ENCODE assay signal across 34 cellular contexts in the genomic region with DNA sequence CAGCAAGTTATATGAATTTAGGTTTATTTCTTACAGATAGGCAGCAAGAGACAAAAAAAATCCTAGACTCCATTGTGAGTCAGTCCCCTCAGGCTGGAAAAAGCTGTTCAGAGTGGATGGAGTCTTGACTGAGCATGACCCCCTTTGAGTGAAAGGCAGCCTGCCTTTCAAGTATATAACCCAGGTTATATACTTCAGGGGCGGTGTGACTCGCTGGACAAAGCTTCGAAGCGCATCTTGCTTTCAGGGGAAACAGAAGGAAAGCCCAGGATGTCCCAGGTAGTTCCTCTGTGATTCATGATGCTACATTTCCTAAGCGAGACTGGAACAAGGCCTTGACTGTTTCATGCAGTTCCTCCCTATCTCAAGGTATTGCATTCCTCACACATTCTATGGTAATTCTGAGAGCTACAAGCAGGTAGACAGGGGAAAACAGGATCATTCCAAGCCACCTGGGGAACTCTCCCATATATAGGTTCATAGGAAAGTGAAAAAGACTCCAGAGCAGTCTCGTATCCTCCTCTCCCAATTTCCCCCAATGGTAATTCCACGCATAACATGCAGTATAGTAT.
"Had no signal": no experiment of that assay in that cellular context is flagged by ENCODE, and none has a peak within 500 bp of the region (broad histone marks: within the 10 kb centered on the region; RNA-seq: fewer than 3 reads in every experiment).

No MANE protein-coding gene starts in this region.

- H3K4me3 Mint-ChIP-seq: activated CD4-positive, alpha-beta memory T cell treated with anti-CD3 and anti-CD28 coated beads for 36 hours; activated CD4-positive, alpha-beta T cell treated with anti-CD3 and anti-CD28 coated beads for 36 hours; activated CD4-positive, alpha-beta T cell treated with anti-CD3 and anti-CD28 coated beads, Interleukin-2, amount 10 ng/mL, durations not matched to agents 24 days and 14 days; activated CD8-positive, alpha-beta memory T cell treated with anti-CD3 and anti-CD28 coated beads, Interleukin-2, amount 10 ng/mL, durations not matched to agents 7 days and 5 days; activated CD8-positive, alpha-beta T cell treated with anti-CD3 and anti-CD28 coated beads, Interleukin-2, amount 10 ng/mL, durations not matched to agents 7 days and 5 days; activated naive CD4-positive, alpha-beta T cell treated with anti-CD3 and anti-CD28 coated beads for 36 hours; activated naive CD4-positive, alpha-beta T cell treated with anti-CD3 and anti-CD28 coated beads, Interleukin-2, amount 50 U/mL, for 24 hours; activated naive CD8-positive, alpha-beta T cell treated with anti-CD3 and anti-CD28 coated beads for 36 hours; activated naive CD8-positive, alpha-beta T cell treated with anti-CD3 and anti-CD28 coated beads, Interleukin-2, amount 50 U/mL, for 24 hours; activated T-helper 1 cell treated with anti-CD3 and anti-CD28 coated beads, Interleukin-12 subunit alpha, Interleukin-12 subunit beta, Interleukin-2, Interleukin-4 antibody, amounts not matched to agents 30 ng/mL and 10 ng/mL and 1 ng/mL, durations not matched to agents 14 hours and 24 hours and 36 hours; T-helper 17 cell; T-helper 2 cell treated with Interferon-gamma antibody and Interleukin-4, amounts not matched to agents 5 μg/mL and 100 μg/mL, for 36 hours had no signal

- H3K36me3 Mint-ChIP-seq: activated CD4-positive, alpha-beta memory T cell treated with anti-CD3 and anti-CD28 coated beads for 36 hours; activated CD8-positive, alpha-beta memory T cell treated with anti-CD3 and anti-CD28 coated beads, Interleukin-2, amount 10 ng/mL, durations not matched to agents 7 days and 5 days; activated naive CD4-positive, alpha-beta T cell treated with anti-CD3 and anti-CD28 coated beads, Interleukin-2, amount 50 U/mL, for 24 hours; activated naive CD8-positive, alpha-beta T cell treated with anti-CD3 and anti-CD28 coated beads for 36 hours had no signal

- DNase-seq: activated CD4-positive, alpha-beta memory T cell treated with anti-CD3 and anti-CD28 coated beads for 36 hours; activated CD4-positive, alpha-beta T cell treated with anti-CD3 and anti-CD28 coated beads for 36 hours; activated CD4-positive, alpha-beta T cell treated with anti-CD3 and anti-CD28 coated beads, Interleukin-2, amount 10 ng/mL, durations not matched to agents 24 days and 14 days; activated CD4-positive, CD25-positive, alpha-beta regulatory T cell; activated CD4-positive, CD25-positive, alpha-beta regulatory T cell treated with anti-CD3 and anti-CD28 coated beads, Interleukin-2, amount 50 U/mL, for 72 hours; activated CD8-positive, alpha-beta memory T cell treated with anti-CD3 and anti-CD28 coated beads, Interleukin-2, amount 10 ng/mL, durations not matched to agents 7 days and 5 days; activated CD8-positive, alpha-beta memory T cell treated with anti-CD3 and anti-CD28 coated beads, Interleukin-2, amount 50 U/mL, for 4 hours; activated CD8-positive, alpha-beta T cell treated with anti-CD3 and anti-CD28 coated beads, Interleukin-2, amount 10 ng/mL, durations not matched to agents 7 days and 5 days; activated effector memory CD4-positive, alpha-beta T cell treated with anti-CD3 and anti-CD28 coated beads, Interleukin-2, amount 50 U/mL, for 16 hours; activated naive CD4-positive, alpha-beta T cell treated with anti-CD3 and anti-CD28 coated beads for 36 hours; activated naive CD8-positive, alpha-beta T cell treated with anti-CD3 and anti-CD28 coated beads for 36 hours; activated naive CD8-positive, alpha-beta T cell treated with anti-CD3 and anti-CD28 coated beads, Interleukin-2, amount 50 U/mL, for 24 hours; activated T-cell treated with anti-CD3 and anti-CD28 coated beads, Interleukin-2, amount 50 U/mL, for 1 hour; activated T-cell treated with anti-CD3 and anti-CD28 coated beads, Interleukin-2, amount 50 U/mL, for 48 hours; adrenal gland; amygdala; aorta; body of pancreas; central memory CD4-positive, alpha-beta T cell; cerebellar nuclear complex; colonic mucosa; effector CD8-positive, alpha-beta T cell; esophagus squamous epithelium; foreskin melanocyte; head of caudate nucleus; T-helper 1 cell; T-helper 17 cell; T1000; WERI-Rb-1 had no signal

- H3K4me1 Mint-ChIP-seq: activated CD4-positive, alpha-beta T cell treated with anti-CD3 and anti-CD28 coated beads for 36 hours; activated CD4-positive, alpha-beta T cell treated with anti-CD3 and anti-CD28 coated beads, Interleukin-2, amount 10 ng/mL, durations not matched to agents 24 days and 14 days; activated CD8-positive, alpha-beta memory T cell treated with anti-CD3 and anti-CD28 coated beads, Interleukin-2, amount 10 ng/mL, durations not matched to agents 7 days and 5 days; activated naive CD4-positive, alpha-beta T cell treated with anti-CD3 and anti-CD28 coated beads, Interleukin-2, amount 50 U/mL, for 24 hours; activated naive CD8-positive, alpha-beta T cell treated with anti-CD3 and anti-CD28 coated beads for 36 hours; activated naive CD8-positive, alpha-beta T cell treated with anti-CD3 and anti-CD28 coated beads, Interleukin-2, amount 50 U/mL, for 24 hours; T-helper 17 cell had no signal

- H3K27me3 Mint-ChIP-seq: activated CD4-positive, alpha-beta memory T cell treated with anti-CD3 and anti-CD28 coated beads for 36 hours; activated CD4-positive, alpha-beta T cell treated with anti-CD3 and anti-CD28 coated beads for 36 hours; activated CD4-positive, alpha-beta T cell treated with anti-CD3 and anti-CD28 coated beads, Interleukin-2, amount 10 ng/mL, durations not matched to agents 24 days and 14 days; activated CD8-positive, alpha-beta memory T cell treated with anti-CD3 and anti-CD28 coated beads, Interleukin-2, amount 10 ng/mL, durations not matched to agents 7 days and 5 days; activated naive CD4-positive, alpha-beta T cell treated with anti-CD3 and anti-CD28 coated beads, Interleukin-2, amount 50 U/mL, for 24 hours; activated naive CD8-positive, alpha-beta T cell treated with anti-CD3 and anti-CD28 coated beads for 36 hours; activated naive CD8-positive, alpha-beta T cell treated with anti-CD3 and anti-CD28 coated beads, Interleukin-2, amount 50 U/mL, for 24 hours; T-helper 17 cell had no signal

- H3K9me3 Mint-ChIP-seq: activated CD4-positive, alpha-beta T cell treated with anti-CD3 and anti-CD28 coated beads, Interleukin-2, amount 10 ng/mL, durations not matched to agents 24 days and 14 days; activated naive CD4-positive, alpha-beta T cell treated with anti-CD3 and anti-CD28 coated beads for 36 hours had no signal

- H3K27ac Mint-ChIP-seq: activated CD4-positive, alpha-beta memory T cell treated with anti-CD3 and anti-CD28 coated beads for 36 hours; activated CD4-positive, alpha-beta T cell treated with anti-CD3 and anti-CD28 coated beads for 36 hours; activated CD4-positive, alpha-beta T cell treated with anti-CD3 and anti-CD28 coated beads, Interleukin-2, amount 10 ng/mL, durations not matched to agents 24 days and 14 days; activated CD8-positive, alpha-beta memory T cell treated with anti-CD3 and anti-CD28 coated beads, Interleukin-2, amount 10 ng/mL, durations not matched to agents 7 days and 5 days; activated CD8-positive, alpha-beta T cell treated with anti-CD3 and anti-CD28 coated beads, Interleukin-2, amount 10 ng/mL, durations not matched to agents 7 days and 5 days; activated naive CD4-positive, alpha-beta T cell treated with anti-CD3 and anti-CD28 coated beads for 36 hours; activated naive CD4-positive, alpha-beta T cell treated with anti-CD3 and anti-CD28 coated beads, Interleukin-2, amount 50 U/mL, for 24 hours; activated naive CD8-positive, alpha-beta T cell treated with anti-CD3 and anti-CD28 coated beads for 36 hours; activated naive CD8-positive, alpha-beta T cell treated with anti-CD3 and anti-CD28 coated beads, Interleukin-2, amount 50 U/mL, for 24 hours; activated T-helper 1 cell treated with anti-CD3 and anti-CD28 coated beads, Interleukin-12 subunit alpha, Interleukin-12 subunit beta, Interleukin-2, Interleukin-4 antibody, amounts not matched to agents 30 ng/mL and 10 ng/mL and 1 ng/mL, durations not matched to agents 14 hours and 24 hours and 36 hours; activated T-helper 2 cell treated with anti-CD3 and anti-CD28 coated beads, Interferon-gamma antibody, Interleukin-2, Interleukin-4, amounts not matched to agents 10 μg/mL and 5 μg/mL and 100 μg/mL, durations not matched to agents 14 hours and 24 hours and 36 hours; T-helper 17 cell; T-helper 2 cell treated with Interferon-gamma antibody and Interleukin-4, amounts not matched to agents 5 μg/mL and 100 μg/mL, for 36 hours had no signal

- ATAC-seq: activated CD4-positive, alpha-beta T cell treated with anti-CD3 and anti-CD28 coated beads for 36 hours; activated CD8-positive, alpha-beta memory T cell treated with anti-CD3 and anti-CD28 coated beads, Interleukin-2, amount 10 ng/mL, durations not matched to agents 7 days and 5 days; activated CD8-positive, alpha-beta T cell treated with anti-CD3 and anti-CD28 coated beads, Interleukin-2, amount 10 ng/mL, durations not matched to agents 7 days and 5 days; activated naive CD8-positive, alpha-beta T cell treated with anti-CD3 and anti-CD28 coated beads, Interleukin-2, amount 50 U/mL, for 24 hours; body of pancreas; gastroesophageal sphincter; T-helper 17 cell had no signal
